In the genomic region with DNA sequence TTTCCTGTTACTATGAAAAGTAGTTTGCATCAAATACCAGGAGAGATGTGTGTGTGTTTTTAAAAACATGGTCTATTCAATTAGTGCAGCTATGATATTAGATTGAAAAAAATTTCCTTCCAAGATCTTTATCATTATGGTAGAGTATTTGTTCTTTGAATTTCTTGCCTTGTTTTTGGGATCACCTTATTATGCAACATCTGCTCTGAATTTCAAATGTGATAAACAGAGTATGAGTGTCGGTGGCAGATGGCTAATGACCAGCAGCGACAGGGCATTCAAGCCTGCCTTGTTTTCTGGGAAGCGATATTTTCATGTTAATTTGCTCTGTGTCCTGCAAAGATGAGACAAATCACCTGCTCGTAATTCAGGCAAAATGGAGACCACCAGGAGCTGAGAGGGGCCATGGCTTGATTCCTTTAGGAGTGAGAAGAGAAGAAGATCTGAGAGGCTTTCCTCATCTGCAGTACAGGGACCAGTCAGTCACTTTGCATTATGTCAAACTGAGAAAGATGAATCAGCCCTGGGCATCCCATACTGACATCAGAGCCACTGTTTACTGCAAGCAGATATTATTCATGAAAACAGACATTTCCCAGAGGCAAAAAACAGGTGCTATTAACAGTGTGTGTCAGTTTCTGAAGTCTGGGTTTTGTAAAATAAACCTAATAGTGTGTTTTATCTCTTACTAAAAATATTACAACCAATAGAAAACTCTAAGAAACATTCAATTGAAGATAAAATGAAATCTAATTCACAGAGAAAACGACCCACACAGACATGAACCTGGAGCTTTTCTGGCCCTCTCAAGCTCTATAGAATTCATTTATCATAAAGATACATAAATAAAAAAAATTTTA, we compare ENCODE assay signal across 10 cellular contexts.
DNase-seq lines count a peak whose midpoint lies in the region; ATAC-seq lines count a peak whose summit lies in the region.
"Had no signal": no experiment of that assay in that cellular context is flagged by ENCODE, and none has a peak within 500 bp of the region (broad histone marks: within the 10 kb centered on the region; RNA-seq: fewer than 3 reads in every experiment).

No MANE protein-coding gene starts in this region.

- H3K27ac Mint-ChIP-seq in CD4-positive, alpha-beta memory T cell = no peak overlapping the region
- H3K27ac Mint-ChIP-seq: dendritic cell treated with granulocyte-macrophage colony-stimulating factor and Interleukin-4, amounts not matched to agents 40 ng/mL and 50 ng/mL, for 4 days had no signal

- H3K4me3 Mint-ChIP-seq in CD4-positive, alpha-beta memory T cell = no peak overlapping the region
- H3K4me3 Mint-ChIP-seq: dendritic cell treated with granulocyte-macrophage colony-stimulating factor and Interleukin-4, amounts not matched to agents 40 ng/mL and 50 ng/mL, for 4 days had no signal

- POLR2A ChIA-PET in CD4-positive, alpha-beta memory T cell (lab: Charles Lee; ENCODE audit: partially characterized antibody) = no interaction called here

- CTCF ChIA-PET in CD4-positive, alpha-beta memory T cell (lab: Charles Lee; ENCODE audit: partially characterized antibody) = no interaction called here

- no peaks in the 10 kb centered on the region for H3K9me3 Mint-ChIP-seq in CD4-positive, alpha-beta memory T cell
- H3K9me3 Mint-ChIP-seq: dendritic cell treated with granulocyte-macrophage colony-stimulating factor and Interleukin-4, amounts not matched to agents 40 ng/mL and 50 ng/mL, for 4 days had no signal

- peak; percentile 57 for ATAC-seq in GM19438 (IDR thresholded peaks at IDR 0.05; ENCODE audit: low read depth, unreplicated experiment)
- peak; percentile 93 for ATAC-seq in HG03432 (IDR thresholded peaks at IDR 0.05; ENCODE audit: unreplicated experiment)
- peak; percentile 93 to 96 for ATAC-seq in activated CD4-positive, CD25-positive, alpha-beta regulatory T cell treated with anti-CD3 and anti-CD28 coated beads, Interleukin-2, amount 50 U/mL, for 24 hours
- ATAC-seq in HG03571 (IDR thresholded peaks at IDR 0.05; ENCODE audit: unreplicated experiment) = no peak
- ATAC-seq: HCT116 had no signal

- H3K4me3 ChIP-seq in CD4-positive, alpha-beta memory T cell (ENCODE audit: low read length in 2 of 2) = no peak overlapping the region

- H3K27me3 Mint-ChIP-seq in CD4-positive, alpha-beta memory T cell = no peaks in the 10 kb centered on the region
- H3K27me3 Mint-ChIP-seq: dendritic cell treated with granulocyte-macrophage colony-stimulating factor and Interleukin-4, amounts not matched to agents 40 ng/mL and 50 ng/mL, for 4 days had no signal

- intact Hi-C loops in CD4-positive, alpha-beta memory T cell (cut with micrococcal nuclease) = no loop called here

- peaks cover 36 to 39% of the 10 kb centered on the region in 2 donors for H3K36me3 Mint-ChIP-seq in CD4-positive, alpha-beta memory T cell

- H3K4me1 Mint-ChIP-seq in CD4-positive, alpha-beta memory T cell = peaks cover 21 to 25% (median 22%) of the 10 kb centered on the region in 4 donors

- H3K27ac ChIP-seq in CD4-positive, alpha-beta memory T cell (ENCODE audit: low read depth, low read length) = no peak overlapping the region

- no peaks in the 10 kb centered on the region for H3K36me3 ChIP-seq in CD4-positive, alpha-beta memory T cell (ENCODE audit: insufficient read depth, low read length)

- H3K27me3 ChIP-seq in CD4-positive, alpha-beta memory T cell (ENCODE audit: insufficient read depth, low read length) = no peaks in the 10 kb centered on the region

- DNase-seq in EH (ENCODE audit: low read depth) = peak; percentile 60
- DNase-seq in iris pigment epithelial cell (ENCODE audit: low read depth) = peak; percentile 82
- DNase-seq in mesenteric fat pad (ENCODE audit: low spot score) = no peak
- DNase-seq in CD4-positive, alpha-beta memory T cell = no peak

- peaks cover 7% of the 10 kb centered on the region for H3K4me1 ChIP-seq in CD4-positive, alpha-beta memory T cell (ENCODE audit: insufficient read depth, low read length)

- H3K9me3 ChIP-seq in CD4-positive, alpha-beta memory T cell (ENCODE audit: control insufficient read depth in 1 of 2, low read length in 2 of 2) = no peaks in the 10 kb centered on the region

Comparison
In these comparisons a context has a peak if more than half of its experiments do, and no peak if none do; other contexts are left out.
1. DNase-seq: peak in EH (single experiment) and iris pigment epithelial cell (single experiment); none in mesenteric fat pad (single experiment) and CD4-positive, alpha-beta memory T cell (0 of 5).